In the genomic region with DNA sequence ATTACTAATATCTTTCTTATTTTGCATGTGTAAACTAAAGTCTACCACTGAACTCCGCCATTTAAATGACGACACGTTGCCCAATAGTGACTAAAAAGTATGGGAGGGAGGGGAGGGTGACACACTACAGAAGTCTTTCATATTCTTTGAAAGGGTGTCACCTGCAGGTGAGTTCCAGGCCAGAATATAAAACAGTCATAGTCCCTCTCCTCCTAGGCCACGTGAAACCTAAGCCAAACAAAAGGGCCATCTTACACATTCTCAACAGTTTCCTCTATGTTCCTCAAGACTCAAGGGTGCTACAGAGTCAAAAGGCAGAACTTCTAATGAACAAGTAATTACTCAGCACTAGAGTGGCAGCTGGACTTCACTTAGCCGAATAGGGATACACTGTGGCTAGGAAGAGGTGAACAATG, we compare ENCODE assay signal across 1 cellular context.
TF ChIP-seq lines count a peak whose summit lies in the region.

No MANE protein-coding gene starts in this region.

TF ChIP-seq in HepG2, 621 proteins besides CTCF, POLR2A, EP300 and RAD21:
- TF ChIP-seq CEBPB (IDR thresholded peaks at IDR 0.05; ENCODE audit: borderline replicate concordance, low read depth, low read length), result peak; percentile 39; the same call in 1 of the 2 replicates
- peak; percentile 59; the same call in 1 of the 2 replicates for TF ChIP-seq CEBPG (CRISPR knock-in tag; IDR thresholded peaks at IDR 0.05)
- TF ChIP-seq SOX5 (CRISPR knock-in tag; IDR thresholded peaks at IDR 0.05; ENCODE audit: borderline replicate concordance), result peak; percentile 28; the same call in 1 of the 2 replicates
- TF ChIP-seq SSRP1 (CRISPR knock-in tag; IDR thresholded peaks at IDR 0.05), result 0 out of 2 replicates have a peak, but pooled peaks have one; percentile 47
- TF ChIP-seq, protein P1, sequence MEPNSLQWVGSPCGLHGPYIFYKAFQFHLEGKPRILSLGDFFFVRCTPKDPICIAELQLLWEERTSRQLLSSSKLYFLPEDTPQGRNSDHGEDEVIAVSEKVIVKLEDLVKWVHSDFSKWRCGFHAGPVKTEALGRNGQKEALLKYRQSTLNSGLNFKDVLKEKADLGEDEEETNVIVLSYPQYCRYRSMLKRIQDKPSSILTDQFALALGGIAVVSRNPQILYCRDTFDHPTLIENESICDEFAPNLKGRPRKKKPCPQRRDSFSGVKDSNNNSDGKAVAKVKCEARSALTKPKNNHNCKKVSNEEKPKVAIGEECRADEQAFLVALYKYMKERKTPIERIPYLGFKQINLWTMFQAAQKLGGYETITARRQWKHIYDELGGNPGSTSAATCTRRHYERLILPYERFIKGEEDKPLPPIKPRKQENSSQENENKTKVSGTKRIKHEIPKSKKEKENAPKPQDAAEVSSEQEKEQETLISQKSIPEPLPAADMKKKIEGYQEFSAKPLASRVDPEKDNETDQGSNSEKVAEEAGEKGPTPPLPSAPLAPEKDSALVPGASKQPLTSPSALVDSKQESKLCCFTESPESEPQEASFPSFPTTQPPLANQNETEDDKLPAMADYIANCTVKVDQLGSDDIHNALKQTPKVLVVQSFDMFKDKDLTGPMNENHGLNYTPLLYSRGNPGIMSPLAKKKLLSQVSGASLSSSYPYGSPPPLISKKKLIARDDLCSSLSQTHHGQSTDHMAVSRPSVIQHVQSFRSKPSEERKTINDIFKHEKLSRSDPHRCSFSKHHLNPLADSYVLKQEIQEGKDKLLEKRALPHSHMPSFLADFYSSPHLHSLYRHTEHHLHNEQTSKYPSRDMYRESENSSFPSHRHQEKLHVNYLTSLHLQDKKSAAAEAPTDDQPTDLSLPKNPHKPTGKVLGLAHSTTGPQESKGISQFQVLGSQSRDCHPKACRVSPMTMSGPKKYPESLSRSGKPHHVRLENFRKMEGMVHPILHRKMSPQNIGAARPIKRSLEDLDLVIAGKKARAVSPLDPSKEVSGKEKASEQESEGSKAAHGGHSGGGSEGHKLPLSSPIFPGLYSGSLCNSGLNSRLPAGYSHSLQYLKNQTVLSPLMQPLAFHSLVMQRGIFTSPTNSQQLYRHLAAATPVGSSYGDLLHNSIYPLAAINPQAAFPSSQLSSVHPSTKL (CRISPR knock-in tag; IDR thresholded peaks at IDR 0.05), result peak; percentile 43; the same call in 1 of the 2 replicates
- TF ChIP-seq, protein P2, sequence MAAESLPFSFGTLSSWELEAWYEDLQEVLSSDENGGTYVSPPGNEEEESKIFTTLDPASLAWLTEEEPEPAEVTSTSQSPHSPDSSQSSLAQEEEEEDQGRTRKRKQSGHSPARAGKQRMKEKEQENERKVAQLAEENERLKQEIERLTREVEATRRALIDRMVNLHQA (CRISPR knock-in tag; IDR thresholded peaks at IDR 0.05), result no peak
- TF ChIP-seq, protein P3, sequence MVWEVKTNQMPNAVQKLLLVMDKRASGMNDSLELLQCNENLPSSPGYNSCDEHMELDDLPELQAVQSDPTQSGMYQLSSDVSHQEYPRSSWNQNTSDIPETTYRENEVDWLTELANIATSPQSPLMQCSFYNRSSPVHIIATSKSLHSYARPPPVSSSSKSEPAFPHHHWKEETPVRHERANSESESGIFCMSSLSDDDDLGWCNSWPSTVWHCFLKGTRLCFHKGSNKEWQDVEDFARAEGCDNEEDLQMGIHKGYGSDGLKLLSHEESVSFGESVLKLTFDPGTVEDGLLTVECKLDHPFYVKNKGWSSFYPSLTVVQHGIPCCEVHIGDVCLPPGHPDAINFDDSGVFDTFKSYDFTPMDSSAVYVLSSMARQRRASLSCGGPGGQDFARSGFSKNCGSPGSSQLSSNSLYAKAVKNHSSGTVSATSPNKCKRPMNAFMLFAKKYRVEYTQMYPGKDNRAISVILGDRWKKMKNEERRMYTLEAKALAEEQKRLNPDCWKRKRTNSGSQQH (CRISPR knock-in tag; IDR thresholded peaks at IDR 0.05; ENCODE audit: low read depth), result 0 out of 2 replicates have a peak, but pooled peaks have one; percentile 22
- 0 out of 2 replicates have a peak, but pooled peaks have one; percentile 40 for TF ChIP-seq ZSCAN9 (CRISPR knock-in tag; IDR thresholded peaks at IDR 0.05; ENCODE audit: borderline replicate concordance)
- TF ChIP-seq HOXA5 (CRISPR knock-in tag; IDR thresholded peaks at IDR 0.05), result no peak
- peak; percentile 21; the same call in 1 of the 2 replicates for TF ChIP-seq SAP130 (CRISPR knock-in tag; IDR thresholded peaks at IDR 0.05; ENCODE audit: low read depth)
- no peak for TF ChIP-seq SP140L (CRISPR knock-in tag; IDR thresholded peaks at IDR 0.05; ENCODE audit: borderline replicate concordance)
- 0 out of 2 replicates have a peak, but pooled peaks have one; percentile 8 for TF ChIP-seq TGIF2 (CRISPR knock-in tag; IDR thresholded peaks at IDR 0.05)
- TF ChIP-seq STAG1 (CRISPR knock-in tag; IDR thresholded peaks at IDR 0.05), result peak; percentile 33; the same call in 1 of the 2 replicates
- no peak for TF ChIP-seq MATR3 (CRISPR knock-in tag; IDR thresholded peaks at IDR 0.05)
- peak; percentile 27; the same call in 1 of the 2 replicates for TF ChIP-seq GATAD2A (CRISPR knock-in tag; IDR thresholded peaks at IDR 0.05)
- 0 out of 2 replicates have a peak, but pooled peaks have one; percentile 11 for TF ChIP-seq CREB1 (IDR thresholded peaks at IDR 0.05)
- peak; percentile 29; the same call in 1 of the 2 replicates for TF ChIP-seq CREB1 (CRISPR knock-in tag; IDR thresholded peaks at IDR 0.05)
- TF ChIP-seq, protein P4, sequence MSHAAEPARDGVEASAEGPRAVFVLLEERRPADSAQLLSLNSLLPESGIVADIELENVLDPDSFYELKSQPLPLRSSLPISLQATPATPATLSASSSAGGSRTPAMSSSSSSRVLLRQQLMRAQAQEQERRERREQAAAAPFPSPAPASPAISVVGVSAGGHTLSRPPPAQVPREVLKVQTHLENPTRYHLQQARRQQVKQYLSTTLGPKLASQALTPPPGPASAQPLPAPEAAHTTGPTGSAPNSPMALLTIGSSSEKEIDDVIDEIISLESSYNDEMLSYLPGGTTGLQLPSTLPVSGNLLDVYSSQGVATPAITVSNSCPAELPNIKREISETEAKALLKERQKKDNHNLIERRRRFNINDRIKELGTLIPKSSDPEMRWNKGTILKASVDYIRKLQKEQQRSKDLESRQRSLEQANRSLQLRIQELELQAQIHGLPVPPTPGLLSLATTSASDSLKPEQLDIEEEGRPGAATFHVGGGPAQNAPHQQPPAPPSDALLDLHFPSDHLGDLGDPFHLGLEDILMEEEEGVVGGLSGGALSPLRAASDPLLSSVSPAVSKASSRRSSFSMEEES (CRISPR knock-in tag; IDR thresholded peaks at IDR 0.05), result 0 out of 2 replicates have a peak, but pooled peaks have one; percentile 24
- TF ChIP-seq, protein P5, sequence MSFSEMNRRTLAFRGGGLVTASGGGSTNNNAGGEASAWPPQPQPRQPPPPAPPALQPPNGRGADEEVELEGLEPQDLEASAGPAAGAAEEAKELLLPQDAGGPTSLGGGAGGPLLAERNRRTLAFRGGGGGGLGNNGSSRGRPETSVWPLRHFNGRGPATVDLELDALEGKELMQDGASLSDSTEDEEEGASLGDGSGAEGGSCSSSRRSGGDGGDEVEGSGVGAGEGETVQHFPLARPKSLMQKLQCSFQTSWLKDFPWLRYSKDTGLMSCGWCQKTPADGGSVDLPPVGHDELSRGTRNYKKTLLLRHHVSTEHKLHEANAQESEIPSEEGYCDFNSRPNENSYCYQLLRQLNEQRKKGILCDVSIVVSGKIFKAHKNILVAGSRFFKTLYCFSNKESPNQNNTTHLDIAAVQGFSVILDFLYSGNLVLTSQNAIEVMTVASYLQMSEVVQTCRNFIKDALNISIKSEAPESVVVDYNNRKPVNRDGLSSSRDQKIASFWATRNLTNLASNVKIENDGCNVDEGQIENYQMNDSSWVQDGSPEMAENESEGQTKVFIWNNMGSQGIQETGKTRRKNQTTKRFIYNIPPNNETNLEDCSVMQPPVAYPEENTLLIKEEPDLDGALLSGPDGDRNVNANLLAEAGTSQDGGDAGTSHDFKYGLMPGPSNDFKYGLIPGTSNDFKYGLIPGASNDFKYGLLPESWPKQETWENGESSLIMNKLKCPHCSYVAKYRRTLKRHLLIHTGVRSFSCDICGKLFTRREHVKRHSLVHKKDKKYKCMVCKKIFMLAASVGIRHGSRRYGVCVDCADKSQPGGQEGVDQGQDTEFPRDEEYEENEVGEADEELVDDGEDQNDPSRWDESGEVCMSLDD (CRISPR knock-in tag; IDR thresholded peaks at IDR 0.05; ENCODE audit: borderline replicate concordance), result no peak
- TF ChIP-seq FOSL2 (CRISPR knock-in tag; IDR thresholded peaks at IDR 0.05), result peak; percentile 43; the same call in 1 of the 2 replicates
- no peak for TF ChIP-seq ZMYM2 (CRISPR knock-in tag; IDR thresholded peaks at IDR 0.05)
- TF ChIP-seq, protein P6, sequence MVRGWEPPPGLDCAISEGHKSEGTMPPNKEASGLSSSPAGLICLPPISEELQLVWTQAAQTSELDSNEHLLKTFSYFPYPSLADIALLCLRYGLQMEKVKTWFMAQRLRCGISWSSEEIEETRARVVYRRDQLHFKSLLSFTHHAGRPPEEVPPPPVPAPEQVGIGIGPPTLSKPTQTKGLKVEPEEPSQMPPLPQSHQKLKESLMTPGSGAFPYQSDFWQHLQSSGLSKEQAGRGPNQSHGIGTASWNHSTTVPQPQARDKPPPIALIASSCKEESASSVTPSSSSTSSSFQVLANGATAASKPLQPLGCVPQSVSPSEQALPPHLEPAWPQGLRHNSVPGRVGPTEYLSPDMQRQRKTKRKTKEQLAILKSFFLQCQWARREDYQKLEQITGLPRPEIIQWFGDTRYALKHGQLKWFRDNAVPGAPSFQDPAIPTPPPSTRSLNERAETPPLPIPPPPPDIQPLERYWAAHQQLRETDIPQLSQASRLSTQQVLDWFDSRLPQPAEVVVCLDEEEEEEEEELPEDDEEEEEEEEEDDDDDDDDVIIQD (CRISPR knock-in tag; IDR thresholded peaks at IDR 0.05; ENCODE audit: low read depth), result 0 out of 2 replicates have a peak, but pooled peaks have one; percentile 25
